ENCODE assay signal across 23 cellular contexts in the genomic region with DNA sequence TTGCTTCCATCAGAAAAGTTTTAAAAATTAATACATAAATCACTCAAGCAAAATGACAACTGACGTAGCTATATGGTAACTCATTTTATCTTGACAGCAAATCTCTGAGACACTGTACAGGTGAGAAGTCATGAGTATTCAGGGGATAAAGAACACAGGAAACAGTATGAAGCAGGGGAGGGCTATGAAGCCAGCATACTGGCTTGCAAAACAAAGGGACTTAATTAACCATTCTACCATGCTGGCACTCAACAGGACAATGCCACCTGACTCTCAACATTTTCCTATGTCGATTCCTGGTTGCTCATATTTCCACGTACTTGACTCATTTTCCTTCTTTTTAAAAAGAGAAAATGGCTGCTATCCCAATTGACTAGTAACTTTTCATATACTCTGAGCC.
"Had no signal": no experiment of that assay in that cellular context is flagged by ENCODE, and none has a peak within 500 bp of the region (broad histone marks: within the 10 kb centered on the region; RNA-seq: fewer than 3 reads in every experiment).

No MANE protein-coding gene starts in this region.

- FAIRE-seq: kidney, pancreas, small intestine had no signal

- H3K4me3 ChIP-seq: gastrocnemius medialis, lung, pancreas, right lobe of liver, suprapubic skin, transverse colon, vagina had no signal

- H3K4me1 ChIP-seq: right lobe of liver, suprapubic skin, transverse colon, vagina had no signal

- H3K27me3 ChIP-seq: gastrocnemius medialis, neutrophil, pancreas, right lobe of liver, suprapubic skin, transverse colon, vagina had no signal

- ATAC-seq: esophagus mucosa; gastrocnemius medialis; left lobe of liver; natural killer cell; pancreas; right lobe of liver; stimulated activated naive CD8-positive, alpha-beta T cell treated with anti-CD3 and anti-CD28 coated beads, Interleukin-15, amount 100 ng/mL, for 72 hours had no signal

- DNase-seq: effector CD8-positive, alpha-beta T cell; endodermal cell; foreskin fibroblast; gastrocnemius medialis; head of caudate nucleus; kidney; natural killer cell; pancreas; right lobe of liver; small intestine; stimulated activated CD4-positive, alpha-beta T cell treated with anti-CD3 and anti-CD28 coated beads, Interleukin-1b, Interleukin-23, amount 100 ng/mL, for 48 hours; stimulated activated CD4-positive, alpha-beta T cell treated with anti-CD3 and anti-CD28 coated beads, Interleukin-4, amount 100 ng/mL, for 1 hour; stimulated activated CD8-positive, alpha-beta memory T cell treated with anti-CD3 and anti-CD28 coated beads, Interleukin-4, amount 100 ng/mL, for 48 hours; stimulated activated naive CD4-positive, alpha-beta T cell; stimulated activated naive CD8-positive, alpha-beta T cell treated with anti-CD3 and anti-CD28 coated beads, Interleukin-15, amount 100 ng/mL, for 72 hours; transverse colon had no signal

- H3K36me3 ChIP-seq: neutrophil, right lobe of liver, vagina had no signal

- H3K9me3 ChIP-seq: gastrocnemius medialis, neutrophil, pancreas, right lobe of liver, suprapubic skin, transverse colon, vagina had no signal

- H3K27ac ChIP-seq: epithelial cell of prostate, gastrocnemius medialis, neutrophil, pancreas, right lobe of liver, suprapubic skin, transverse colon, vagina had no signal
